ENCODE assay signal across 36 cellular contexts in genomic region chr3:44877333-44877732, GRCh38. TPM values are rescaled to one million over a fixed set of nuclear protein-coding genes. Genes with fewer than 3 reads are reported as not detected.
"Had no signal": no experiment of that assay in that cellular context is flagged by ENCODE, and none has a peak within 500 bp of the region (broad histone marks: within the 10 kb centered on the region; RNA-seq: fewer than 3 reads in every experiment).

No MANE protein-coding gene starts in this region.

- H3K4me3 ChIP-seq: body of pancreas, breast epithelium had no signal

- H3K36me3 ChIP-seq: brain microvascular endothelial cell, breast epithelium, WERI-Rb-1 had no signal

- H3K9me3 ChIP-seq: body of pancreas, breast epithelium had no signal

- ATAC-seq: activated CD4-positive, alpha-beta T cell treated with anti-CD3 and anti-CD28 coated beads for 36 hours; activated CD4-positive, CD25-positive, alpha-beta regulatory T cell treated with anti-CD3 and anti-CD28 coated beads, Interleukin-2, amount 50 U/mL, for 24 hours; activated CD8-positive, alpha-beta memory T cell treated with anti-CD3 and anti-CD28 coated beads, Interleukin-2, amount 10 ng/mL, durations not matched to agents 7 days and 5 days; activated CD8-positive, alpha-beta T cell treated with anti-CD3 and anti-CD28 coated beads, Interleukin-2, amount 10 ng/mL, durations not matched to agents 7 days and 5 days; activated naive CD8-positive, alpha-beta T cell treated with anti-CD3 and anti-CD28 coated beads, Interleukin-2, amount 50 U/mL, for 24 hours; body of pancreas; WTC11 had no signal

- H3K4me1 ChIP-seq: body of pancreas, breast epithelium had no signal

- FAIRE-seq: astrocyte, TTC549 had no signal

- DNase-seq: activated CD4-positive, alpha-beta memory T cell treated with anti-CD3 and anti-CD28 coated beads, Interleukin-2, amount 10 ng/mL, durations not matched to agents 7 days and 5 days; activated CD4-positive, alpha-beta T cell treated with anti-CD3 and anti-CD28 coated beads for 1 hour; activated CD4-positive, alpha-beta T cell treated with anti-CD3 and anti-CD28 coated beads for 36 hours; activated CD4-positive, alpha-beta T cell treated with anti-CD3 and anti-CD28 coated beads for 48 hours; activated CD4-positive, alpha-beta T cell treated with anti-CD3 and anti-CD28 coated beads, Interleukin-2, amount 10 ng/mL, durations not matched to agents 7 days and 5 days; activated CD4-positive, alpha-beta T cell treated with anti-CD3 and anti-CD28 coated beads, Interleukin-2, amount 50 U/mL, for 48 hours; activated CD4-positive, CD25-positive, alpha-beta regulatory T cell; activated CD8-positive, alpha-beta memory T cell treated with anti-CD3 and anti-CD28 coated beads for 24 hours; activated CD8-positive, alpha-beta memory T cell treated with anti-CD3 and anti-CD28 coated beads, Interleukin-2, amount 10 ng/mL, durations not matched to agents 7 days and 5 days; activated CD8-positive, alpha-beta memory T cell treated with anti-CD3 and anti-CD28 coated beads, Interleukin-2, amount 50 U/mL, for 48 hours; activated CD8-positive, alpha-beta T cell treated with anti-CD3 and anti-CD28 coated beads, Interleukin-2, amount 10 ng/mL, durations not matched to agents 7 days and 5 days; activated effector memory CD4-positive, alpha-beta T cell treated with Interleukin-2 at 50 U/mL for 16 hours; activated gamma-delta T cell; activated naive CD4-positive, alpha-beta T cell treated with anti-CD3 and anti-CD28 coated beads, Interleukin-2, amount 10 ng/mL, durations not matched to agents 7 days and 5 days; activated naive CD4-positive, alpha-beta T cell treated with Interleukin-2 at 50 U/mL for 16 hours; activated naive CD8-positive, alpha-beta T cell treated with anti-CD3 and anti-CD28 coated beads, Interleukin-2, amount 10 ng/mL, durations not matched to agents 7 days and 5 days; activated naive CD8-positive, alpha-beta T cell treated with anti-CD3 and anti-CD28 coated beads, Interleukin-2, amount 50 U/mL, for 24 hours; activated T-cell treated with anti-CD3 and anti-CD28 coated beads, Interleukin-2, amount 50 U/mL, for 24 hours; activated T-cell treated with anti-CD3 and anti-CD28 coated beads, Interleukin-2, amount 50 U/mL, for 48 hours; amniotic stem cell; aorta; body of pancreas; brain microvascular endothelial cell; central memory CD4-positive, alpha-beta T cell; T-helper 1 cell; T-helper 2 cell; T-helper 9 cell; WERI-Rb-1 had no signal

- H3K27me3 ChIP-seq: body of pancreas, brain microvascular endothelial cell, breast epithelium had no signal

- H3K27ac ChIP-seq: body of pancreas, brain microvascular endothelial cell, breast epithelium, WERI-Rb-1 had no signal

RNA-seq across cellular contexts. Expression of gene TGM4, which starts 2.9 kb away (rescaled TPM):
- total RNA-seq: activated CD4-positive, alpha-beta memory T cell treated with anti-CD3 and anti-CD28 coated beads, Interleukin-2, amount 10 ng/mL, durations not matched to agents 7 days and 5 days; activated CD4-positive, alpha-beta T cell treated with anti-CD3 and anti-CD28 coated beads for 36 hours; activated CD4-positive, alpha-beta T cell treated with anti-CD3 and anti-CD28 coated beads, Interleukin-2, amount 10 ng/mL, durations not matched to agents 7 days and 5 days; activated CD8-positive, alpha-beta memory T cell treated with anti-CD3 and anti-CD28 coated beads, Interleukin-2, amount 10 ng/mL, durations not matched to agents 7 days and 5 days; activated CD8-positive, alpha-beta T cell treated with anti-CD3 and anti-CD28 coated beads, Interleukin-2, amount 10 ng/mL, durations not matched to agents 7 days and 5 days; activated naive CD8-positive, alpha-beta T cell treated with anti-CD3 and anti-CD28 coated beads, Interleukin-2, amount 10 ng/mL, durations not matched to agents 7 days and 5 days; activated T-helper 2 cell treated with anti-CD3 and anti-CD28 coated beads, Interferon-gamma antibody, Interleukin-2, Interleukin-4, amounts not matched to agents 10 μg/mL and 5 μg/mL and 100 μg/mL, durations not matched to agents 14 hours and 24 hours and 36 hours; aorta; body of pancreas; cardiac septum; cerebellum; WTC11 had no signal
- polyA plus RNA-seq: aorta had no signal
